Comparison of ENCODE assay signal across 8 cellular contexts in the genomic region with DNA sequence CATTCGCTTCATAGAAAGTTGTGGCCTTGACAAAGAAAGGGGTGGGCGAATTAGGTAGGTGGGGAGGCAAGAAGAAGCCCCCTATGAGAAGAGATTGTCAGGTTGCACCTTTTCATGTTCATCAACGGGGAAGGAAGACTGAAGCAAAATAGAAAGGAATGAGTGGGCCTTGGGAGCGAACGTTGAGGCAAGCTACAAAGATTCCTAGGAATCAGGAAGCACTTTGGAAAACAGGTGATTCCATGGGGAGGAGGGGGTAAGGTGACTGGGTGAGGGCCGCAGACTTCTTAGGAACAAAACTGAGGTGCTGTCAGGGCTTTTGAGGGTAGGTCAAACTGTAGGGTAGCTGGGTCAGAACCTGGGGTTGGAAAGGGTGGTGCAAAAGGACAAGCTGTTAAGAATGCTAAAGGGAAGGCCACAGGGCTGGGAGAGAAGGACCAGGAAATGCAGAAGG. TPM values are rescaled to one million over a fixed set of nuclear protein-coding genes. Genes with fewer than 3 reads are reported as not detected.
DNase-seq lines count a peak whose midpoint lies in the region; ATAC-seq lines count a peak whose summit lies in the region.

No MANE protein-coding gene starts in this region.

- peak overlapping the region; percentile 95 for H3K4me3 ChIP-seq in iPS-15b (ENCODE audit: low read depth, low read length)

- H3K36me3 Mint-ChIP-seq in activated naive CD4-positive, alpha-beta T cell treated with anti-CD3 and anti-CD28 coated beads, Interleukin-2, amount 50 U/mL, for 24 hours, result peaks cover 6% of the 10 kb centered on the region
- peaks cover 30% of the 10 kb centered on the region for H3K36me3 Mint-ChIP-seq in activated T-helper 2 cell treated with anti-CD3 and anti-CD28 coated beads, Interferon-gamma antibody, Interleukin-2, Interleukin-4, amounts not matched to agents 10 μg/mL and 5 μg/mL and 100 μg/mL, durations not matched to agents 14 hours and 24 hours and 36 hours (ENCODE audit: low read depth)
- peaks cover 55% of the 10 kb centered on the region for H3K36me3 Mint-ChIP-seq in stimulated activated effector memory CD8-positive, alpha-beta T cell treated with anti-CD3 and anti-CD28 coated beads, Interleukin-12 subunit alpha, Interleukin-12 subunit beta, amount 100 ng/mL, for 72 hours

- H3K4me1 ChIP-seq in iPS-15b (ENCODE audit: control insufficient read depth, insufficient read depth, low read length), result peaks cover 16% of the 10 kb centered on the region

- H3K9me3 ChIP-seq in iPS-15b (ENCODE audit: control insufficient read depth, insufficient read depth, low read length), result no peaks in the 10 kb centered on the region

- H3K27me3 Mint-ChIP-seq in activated naive CD4-positive, alpha-beta T cell treated with anti-CD3 and anti-CD28 coated beads, Interleukin-2, amount 50 U/mL, for 24 hours, result no peaks in the 10 kb centered on the region
- no peaks in the 10 kb centered on the region for H3K27me3 Mint-ChIP-seq in activated T-helper 2 cell treated with anti-CD3 and anti-CD28 coated beads, Interferon-gamma antibody, Interleukin-2, Interleukin-4, amounts not matched to agents 10 μg/mL and 5 μg/mL and 100 μg/mL, durations not matched to agents 14 hours and 24 hours and 36 hours (ENCODE audit: low read depth)

- peaks cover 66% of the 10 kb centered on the region for H3K4me1 Mint-ChIP-seq in activated naive CD4-positive, alpha-beta T cell treated with anti-CD3 and anti-CD28 coated beads, Interleukin-2, amount 50 U/mL, for 24 hours
- peaks cover 35% of the 10 kb centered on the region for H3K4me1 Mint-ChIP-seq in activated T-helper 2 cell treated with anti-CD3 and anti-CD28 coated beads, Interferon-gamma antibody, Interleukin-2, Interleukin-4, amounts not matched to agents 10 μg/mL and 5 μg/mL and 100 μg/mL, durations not matched to agents 14 hours and 24 hours and 36 hours (ENCODE audit: low read depth)
- peaks cover 48% of the 10 kb centered on the region for H3K4me1 Mint-ChIP-seq in stimulated activated effector memory CD8-positive, alpha-beta T cell treated with anti-CD3 and anti-CD28 coated beads, Interleukin-12 subunit alpha, Interleukin-12 subunit beta, amount 100 ng/mL, for 72 hours

- H3K9ac ChIP-seq in iPS-15b (ENCODE audit: low read depth, low read length), result peak overlapping the region; percentile 91

- no peak for DNase-seq in activated naive CD4-positive, alpha-beta T cell treated with anti-CD3 and anti-CD28 coated beads, Interleukin-2, amount 50 U/mL, for 16 hours
- no peak for DNase-seq in activated T-helper 2 cell treated with anti-CD3 and anti-CD28 coated beads, Interferon-gamma antibody, Interleukin-2, Interleukin-4, amounts not matched to agents 10 μg/mL and 5 μg/mL and 100 μg/mL, durations not matched to agents 14 hours and 24 hours and 36 hours (ENCODE audit: low spot score)
- no peak for DNase-seq in stimulated activated effector memory CD8-positive, alpha-beta T cell treated with anti-CD3 and anti-CD28 coated beads, Interleukin-12 subunit alpha, Interleukin-12 subunit beta, amount 100 ng/mL, for 72 hours (ENCODE audit: low spot score in 2 of 2)
- DNase-seq in NCI-H524 treated with DMSO at 0.1 percent for 48 hours (lab: John Stamatoyannopoulos, UW), result no peak

- H3K27me3 ChIP-seq in iPS-15b (ENCODE audit: control insufficient read depth, insufficient read depth, low read length), result no peaks in the 10 kb centered on the region

- no peaks in the 10 kb centered on the region for H3K36me3 ChIP-seq in iPS-15b (ENCODE audit: control insufficient read depth, insufficient read depth, low read length)

- peak overlapping the region; percentile 91 for H3K27ac Mint-ChIP-seq in activated naive CD4-positive, alpha-beta T cell treated with anti-CD3 and anti-CD28 coated beads, Interleukin-2, amount 50 U/mL, for 24 hours
- peak overlapping the region; percentile 94 for H3K27ac Mint-ChIP-seq in activated T-helper 2 cell treated with anti-CD3 and anti-CD28 coated beads, Interferon-gamma antibody, Interleukin-2, Interleukin-4, amounts not matched to agents 10 μg/mL and 5 μg/mL and 100 μg/mL, durations not matched to agents 14 hours and 24 hours and 36 hours
- H3K27ac Mint-ChIP-seq in stimulated activated effector memory CD8-positive, alpha-beta T cell treated with anti-CD3 and anti-CD28 coated beads, Interleukin-12 subunit alpha, Interleukin-12 subunit beta, amount 100 ng/mL, for 72 hours, result peak overlapping the region; percentile 96

- H3K4me3 Mint-ChIP-seq in activated naive CD4-positive, alpha-beta T cell treated with anti-CD3 and anti-CD28 coated beads, Interleukin-2, amount 50 U/mL, for 24 hours, result peak overlapping the region; percentile 90
- H3K4me3 Mint-ChIP-seq in activated T-helper 2 cell treated with anti-CD3 and anti-CD28 coated beads, Interferon-gamma antibody, Interleukin-2, Interleukin-4, amounts not matched to agents 10 μg/mL and 5 μg/mL and 100 μg/mL, durations not matched to agents 14 hours and 24 hours and 36 hours (ENCODE audit: low read depth), result peak overlapping the region; percentile 98
- H3K4me3 Mint-ChIP-seq in stimulated activated effector memory CD8-positive, alpha-beta T cell treated with anti-CD3 and anti-CD28 coated beads, Interleukin-12 subunit alpha, Interleukin-12 subunit beta, amount 100 ng/mL, for 72 hours, result peak overlapping the region; percentile 86

- no peaks in the 10 kb centered on the region for H3K9me3 Mint-ChIP-seq in activated naive CD4-positive, alpha-beta T cell treated with anti-CD3 and anti-CD28 coated beads, Interleukin-2, amount 50 U/mL, for 24 hours
- no peaks in the 10 kb centered on the region for H3K9me3 Mint-ChIP-seq in activated T-helper 2 cell treated with anti-CD3 and anti-CD28 coated beads, Interferon-gamma antibody, Interleukin-2, Interleukin-4, amounts not matched to agents 10 μg/mL and 5 μg/mL and 100 μg/mL, durations not matched to agents 14 hours and 24 hours and 36 hours
- no peaks in the 10 kb centered on the region for H3K9me3 Mint-ChIP-seq in stimulated activated effector memory CD8-positive, alpha-beta T cell treated with anti-CD3 and anti-CD28 coated beads, Interleukin-12 subunit alpha, Interleukin-12 subunit beta, amount 100 ng/mL, for 72 hours

- no peak for ATAC-seq in stimulated activated effector memory CD8-positive, alpha-beta T cell treated with anti-CD3 and anti-CD28 coated beads, Interleukin-12 subunit alpha, Interleukin-12 subunit beta, amount 100 ng/mL, for 72 hours
- ATAC-seq in HG03571 (IDR thresholded peaks at IDR 0.05; ENCODE audit: unreplicated experiment) (no peak), GM18861 (IDR thresholded peaks at IDR 0.05; ENCODE audit: unreplicated experiment) (no peak)

- intact Hi-C loops in activated T-helper 2 cell treated with anti-CD3 and anti-CD28 coated beads, Interferon-gamma antibody, Interleukin-2, Interleukin-4, amounts not matched to agents 10 μg/mL and 5 μg/mL and 100 μg/mL, durations not matched to agents 14 hours and 24 hours and 36 hours (cut with micrococcal nuclease), result loop anchor here (5.0 kb wide), 6 partner anchors 252 to 773 kb away; a partner anchor contains a TSS

RNA-seq across cellular contexts. Expression of a gene that starts 0.5 kb away (rescaled TPM):
- total RNA-seq in activated T-helper 2 cell treated with anti-CD3 and anti-CD28 coated beads, Interferon-gamma antibody, Interleukin-2, Interleukin-4, amounts not matched to agents 10 μg/mL and 5 μg/mL and 100 μg/mL, durations not matched to agents 14 hours and 24 hours and 36 hours, result 23.9 and 28.7 TPM in 2 replicates

RNA-seq across cellular contexts. Expression of a gene that starts 0.8 kb away (rescaled TPM):
- total RNA-seq in activated T-helper 2 cell treated with anti-CD3 and anti-CD28 coated beads, Interferon-gamma antibody, Interleukin-2, Interleukin-4, amounts not matched to agents 10 μg/mL and 5 μg/mL and 100 μg/mL, durations not matched to agents 14 hours and 24 hours and 36 hours, result 29.7 and 34.6 TPM in 2 replicates
